ENCODE assay signal across 21 cellular contexts in genomic region chr20:61907081-61907891, GRCh38.
"Had no signal": no experiment of that assay in that cellular context is flagged by ENCODE, and none has a peak within 500 bp of the region (broad histone marks: within the 10 kb centered on the region; RNA-seq: fewer than 3 reads in every experiment).

No MANE protein-coding gene starts in this region.

- H3K4me3 Mint-ChIP-seq: activated CD8-positive, alpha-beta T cell treated with anti-CD3 and anti-CD28 coated beads for 36 hours; activated naive CD4-positive, alpha-beta T cell treated with anti-CD3 and anti-CD28 coated beads, Interleukin-2, amount 10 ng/mL, durations not matched to agents 7 days and 5 days; activated naive CD8-positive, alpha-beta T cell treated with anti-CD3 and anti-CD28 coated beads for 36 hours; activated T-cell treated with anti-CD3 and anti-CD28 coated beads, Interleukin-2, amount 50 U/mL, for 72 hours; T-helper 1 cell treated with Interleukin-12 subunit alpha and Interleukin-12 subunit beta and Interleukin-4 antibody, amounts not matched to agents 30 μg/mL and 1 μg/mL, for 36 hours had no signal

- H3K27ac ChIP-seq: Peyer's patch, RWPE1 had no signal

- H3K9me3 ChIP-seq: MG63, Peyer's patch had no signal

- H3K36me3 ChIP-seq: MG63, Peyer's patch had no signal

- H3K27me3 Mint-ChIP-seq: activated CD8-positive, alpha-beta T cell treated with anti-CD3 and anti-CD28 coated beads for 36 hours; activated naive CD8-positive, alpha-beta T cell treated with anti-CD3 and anti-CD28 coated beads for 36 hours had no signal

- H3K9me3 Mint-ChIP-seq: activated CD8-positive, alpha-beta T cell treated with anti-CD3 and anti-CD28 coated beads for 36 hours; activated naive CD4-positive, alpha-beta T cell treated with anti-CD3 and anti-CD28 coated beads, Interleukin-2, amount 10 ng/mL, durations not matched to agents 7 days and 5 days; activated naive CD8-positive, alpha-beta T cell treated with anti-CD3 and anti-CD28 coated beads for 36 hours; activated T-cell treated with anti-CD3 and anti-CD28 coated beads, Interleukin-2, amount 50 U/mL, for 72 hours; activated T-helper 2 cell treated with anti-CD3 and anti-CD28 coated beads, Interferon-gamma antibody, Interleukin-2, Interleukin-4, amounts not matched to agents 10 μg/mL and 5 μg/mL and 100 μg/mL, durations not matched to agents 14 hours and 24 hours and 36 hours; T-helper 1 cell treated with Interleukin-12 subunit alpha and Interleukin-12 subunit beta and Interleukin-4 antibody, amounts not matched to agents 30 μg/mL and 1 μg/mL, for 36 hours had no signal

- H3K4me3 ChIP-seq: MG63, Peyer's patch had no signal

- H3K4me1 ChIP-seq: Peyer's patch had no signal

- ATAC-seq: activated CD4-positive, CD25-positive, alpha-beta regulatory T cell treated with anti-CD3 and anti-CD28 coated beads, Interleukin-2, amount 50 U/mL, for 24 hours; activated CD8-positive, alpha-beta T cell treated with anti-CD3 and anti-CD28 coated beads for 36 hours; activated T-cell treated with anti-CD3 and anti-CD28 coated beads, Interleukin-2, amount 50 U/mL, for 72 hours had no signal

- H3K4me1 Mint-ChIP-seq: activated naive CD4-positive, alpha-beta T cell treated with anti-CD3 and anti-CD28 coated beads, Interleukin-2, amount 10 ng/mL, durations not matched to agents 7 days and 5 days had no signal

- H3K27ac Mint-ChIP-seq: activated CD8-positive, alpha-beta T cell treated with anti-CD3 and anti-CD28 coated beads for 36 hours; activated naive CD4-positive, alpha-beta T cell treated with anti-CD3 and anti-CD28 coated beads, Interleukin-2, amount 10 ng/mL, durations not matched to agents 7 days and 5 days; activated naive CD8-positive, alpha-beta T cell treated with anti-CD3 and anti-CD28 coated beads for 36 hours; activated T-cell treated with anti-CD3 and anti-CD28 coated beads, Interleukin-2, amount 50 U/mL, for 72 hours; activated T-helper 2 cell treated with anti-CD3 and anti-CD28 coated beads, Interferon-gamma antibody, Interleukin-2, Interleukin-4, amounts not matched to agents 10 μg/mL and 5 μg/mL and 100 μg/mL, durations not matched to agents 14 hours and 24 hours and 36 hours; T-helper 1 cell treated with Interleukin-12 subunit alpha and Interleukin-12 subunit beta and Interleukin-4 antibody, amounts not matched to agents 30 μg/mL and 1 μg/mL, for 36 hours had no signal

- DNase-seq: activated CD4-positive, alpha-beta T cell treated with anti-CD3 and anti-CD28 coated beads for 4 hours; activated CD8-positive, alpha-beta memory T cell treated with anti-CD3 and anti-CD28 coated beads, Interleukin-2, amount 50 U/mL, for 4 hours; activated CD8-positive, alpha-beta T cell treated with anti-CD3 and anti-CD28 coated beads for 36 hours; activated gamma-delta T cell treated with Interleukin-2 at 50 U/mL for 16 hours; activated naive CD4-positive, alpha-beta T cell treated with anti-CD3 and anti-CD28 coated beads, Interleukin-2, amount 10 ng/mL, durations not matched to agents 7 days and 5 days; activated naive CD8-positive, alpha-beta T cell treated with anti-CD3 and anti-CD28 coated beads for 36 hours; activated T-cell treated with anti-CD3 and anti-CD28 coated beads, Interleukin-2, amount 50 U/mL, for 72 hours; MG63; MV-4-11; NCI-H1092 treated with DMSO at 0.1 percent for 48 hours; NCI-H1417 treated with DMSO at 0.1 percent for 48 hours; NCI-H1694; NCI-H2029 treated with DMSO at 0.1 percent for 48 hours; NCI-H446; NCI-H524; Peyer's patch; SHP77 treated with DMSO at 0.1 percent for 48 hours had no signal

- H3K36me3 Mint-ChIP-seq: activated naive CD4-positive, alpha-beta T cell treated with anti-CD3 and anti-CD28 coated beads, Interleukin-2, amount 10 ng/mL, durations not matched to agents 7 days and 5 days; activated naive CD8-positive, alpha-beta T cell treated with anti-CD3 and anti-CD28 coated beads for 36 hours had no signal

- H3K27me3 ChIP-seq: Peyer's patch had no signal
